ENCODE assay signal across 14 cellular contexts in genomic region chr16:15440852-15441251, GRCh38. TPM values are rescaled to one million over a fixed set of nuclear protein-coding genes. Genes with fewer than 3 reads are reported as not detected.
A peak's percentile ranks its signal among the peaks of the same experiment; 100 is the strongest.
DNase-seq lines count a peak whose midpoint lies in the region; ATAC-seq, FAIRE-seq and TF ChIP-seq lines count a peak whose summit lies in the region.
"Had no signal": no experiment of that assay in that cellular context is flagged by ENCODE, and none has a peak within 500 bp of the region (broad histone marks: within the 10 kb centered on the region; RNA-seq: fewer than 3 reads in every experiment).

No MANE protein-coding gene starts in this region.

- H3K9me3 Mint-ChIP-seq in progenitor cell of endocrine pancreas (ENCODE audit: low read depth), result peaks cover 4% of the 10 kb centered on the region
- peaks cover 0 to 4% of the 10 kb centered on the region in 2 donors for H3K9me3 Mint-ChIP-seq in activated T-cell treated with anti-CD3 and anti-CD28 coated beads, Interleukin-2, amount 50 U/mL, for 72 hours

- H3K27ac ChIP-seq in endothelial cell of umbilical vein (ENCODE audit: insufficient read depth, low read depth, low read length) (no peak overlapping the region), dorsolateral prefrontal cortex (no peak overlapping the region)

- no TSS peak for BruUV-seq in endothelial cell of umbilical vein (replicated peaks; lab: Mats Ljungman, UMichigan)

- TF ChIP-seq CTCF in endothelial cell of umbilical vein (IDR thresholded peaks at IDR 0.05; ENCODE audit: extremely low read depth in 1 of 2, insufficient read depth in 1 of 2, low read depth in 1 of 2, low read length in 2 of 2) (no peak), progenitor cell of endocrine pancreas (IDR thresholded peaks at IDR 0.05; ENCODE audit: unreplicated experiment) (no peak), dorsolateral prefrontal cortex (IDR thresholded peaks at IDR 0.05 in 54 of 56, conservative IDR thresholded peaks at IDR 0.05 in 2 of 56; ENCODE audit: low read depth in 1 of 56, partially characterized antibody in 56 of 56) (no peak)

- dilution Hi-C loops in endothelial cell of umbilical vein (cut with MboI; ENCODE audit: extremely low pct_ligation_motif_present, low sequenced_read_pairs), result no loop called here

- H3K4me1 ChIP-seq in endothelial cell of umbilical vein (ENCODE audit: control insufficient read depth, extremely low read depth, insufficient read depth, low read length), result peaks cover 3% of the 10 kb centered on the region

- peaks cover 5% of the 10 kb centered on the region for H3K27me3 Mint-ChIP-seq in progenitor cell of endocrine pancreas
- H3K27me3 Mint-ChIP-seq in activated T-cell treated with anti-CD3 and anti-CD28 coated beads, Interleukin-2, amount 50 U/mL, for 72 hours (ENCODE audit: low read depth), result peaks cover 5% of the 10 kb centered on the region

- H3K4me1 Mint-ChIP-seq in progenitor cell of endocrine pancreas (ENCODE audit: low read depth), result no peaks in the 10 kb centered on the region
- H3K4me1 Mint-ChIP-seq in activated T-cell treated with anti-CD3 and anti-CD28 coated beads, Interleukin-2, amount 50 U/mL, for 72 hours (ENCODE audit: low read depth), result peaks cover 2% of the 10 kb centered on the region

- no peak overlapping the region for H2AFZ ChIP-seq in endothelial cell of umbilical vein (ENCODE audit: low read depth, low read length)

- peak overlapping the region; percentile 78 for H3K27ac Mint-ChIP-seq in progenitor cell of endocrine pancreas
- H3K27ac Mint-ChIP-seq in activated T-cell treated with anti-CD3 and anti-CD28 coated beads, Interleukin-2, amount 50 U/mL, for 72 hours, result no peak overlapping the region
- H3K27ac Mint-ChIP-seq: CD4-positive, alpha-beta T cell had no signal

- no peaks in the 10 kb centered on the region for H4K20me1 ChIP-seq in endothelial cell of umbilical vein (replicated peaks; ENCODE audit: control insufficient read depth, extremely low read depth, insufficient read depth, low read length)

- CTCF ChIA-PET in endothelial cell of umbilical vein (lab: Charles Lee), result interaction anchor here (1.2 to 2.2 kb wide), 2 partner anchors 11 to 13 kb away, joined by 4 to 8 read pairs; no protein-coding TSS in a partner anchor

- H3K36me3 Mint-ChIP-seq in progenitor cell of endocrine pancreas (ENCODE audit: insufficient read depth), result peaks cover 2% of the 10 kb centered on the region
- peaks cover 4 to 5% of the 10 kb centered on the region in 2 donors for H3K36me3 Mint-ChIP-seq in activated T-cell treated with anti-CD3 and anti-CD28 coated beads, Interleukin-2, amount 50 U/mL, for 72 hours (ENCODE audit: insufficient read depth in 2 of 2)

- no peaks in the 10 kb centered on the region for H3K9me1 ChIP-seq in endothelial cell of umbilical vein (replicated peaks; ENCODE audit: control insufficient read depth, extremely low read depth, insufficient read depth, low read length)

- DNase-seq in Daoy (ENCODE audit: low read depth) (peak; percentile 76), RCC 7860 (ENCODE audit: low spot score) (peak; percentile 43), endothelial cell of umbilical vein (ENCODE audit: low read depth, low spot score) (peak; percentile 26), progenitor cell of endocrine pancreas (ENCODE audit: low spot score, unreplicated experiment) (no peak), dorsolateral prefrontal cortex (no peak), NCI-H146 (lab: John Stamatoyannopoulos, UW) (no peak)
- DNase-seq in activated CD4-positive, alpha-beta T cell treated with anti-CD3 and anti-CD28 coated beads for 4 hours, result no peak
- DNase-seq in activated T-cell treated with anti-CD3 and anti-CD28 coated beads, Interleukin-2, amount 50 U/mL, for 72 hours, result no peak
- DNase-seq: activated CD4-positive, alpha-beta T cell treated with anti-CD3 and anti-CD28 coated beads, Interleukin-2, amount 50 U/mL, for 4 hours; CD4-positive, alpha-beta T cell; effector CD4-positive, alpha-beta T cell; NCI-H1436 had no signal

- H3K9me3 ChIP-seq in endothelial cell of umbilical vein (replicated peaks; ENCODE audit: control insufficient read depth, insufficient read depth, low read length), result no peaks in the 10 kb centered on the region

- FAIRE-seq in RCC 7860 (lab: Jason Lieb, UNC) (no peak), endothelial cell of umbilical vein (lab: Jason Lieb, UNC) (peak; percentile 33)

- no peaks in the 10 kb centered on the region for H3K27me3 ChIP-seq in endothelial cell of umbilical vein (ENCODE audit: control insufficient read depth in 2 of 2, insufficient read depth in 2 of 2, low read length in 2 of 2)
- no peaks in the 10 kb centered on the region for H3K27me3 ChIP-seq in dorsolateral prefrontal cortex

- H3K4me3 Mint-ChIP-seq in progenitor cell of endocrine pancreas (ENCODE audit: low read depth), result no peak overlapping the region
- H3K4me3 Mint-ChIP-seq in activated T-cell treated with anti-CD3 and anti-CD28 coated beads, Interleukin-2, amount 50 U/mL, for 72 hours, result no peak overlapping the region
- H3K4me3 Mint-ChIP-seq: CD4-positive, alpha-beta T cell had no signal

- no peaks in the 10 kb centered on the region for H3K36me3 ChIP-seq in endothelial cell of umbilical vein (ENCODE audit: control insufficient read depth in 2 of 2, extremely low read depth in 1 of 2, insufficient read depth in 2 of 2, low read length in 2 of 2)

- TF ChIP-seq POLR2A in endothelial cell of umbilical vein (IDR thresholded peaks at IDR 0.05; ENCODE audit: low read depth, low read length), result no peak

- POLR2A ChIA-PET in endothelial cell of umbilical vein (lab: Charles Lee), result no interaction called here

- ATAC-seq in activated T-cell treated with anti-CD3 and anti-CD28 coated beads, Interleukin-2, amount 50 U/mL, for 72 hours (replicated peaks in 1 of 2), result no peak

- no peaks in the 10 kb centered on the region for H3K79me2 ChIP-seq in endothelial cell of umbilical vein (ENCODE audit: control insufficient read depth, insufficient read depth, low read length)

- intact Hi-C loops in endothelial cell of umbilical vein (cut with micrococcal nuclease), result no loop called here
- intact Hi-C loops in dorsolateral prefrontal cortex (cut with DNase I), result no loop called here

- H3K4me3 ChIP-seq in endothelial cell of umbilical vein (replicated peaks in 1 of 3; ENCODE audit: insufficient read depth in 1 of 3, low read depth in 1 of 3, low read length in 3 of 3), result no peak overlapping the region
- H3K4me3 ChIP-seq in dorsolateral prefrontal cortex, result no peak overlapping the region

- no peak overlapping the region for H3K4me2 ChIP-seq in endothelial cell of umbilical vein (ENCODE audit: insufficient read depth, low read length)

- no peak overlapping the region for H3K9ac ChIP-seq in endothelial cell of umbilical vein (replicated peaks; ENCODE audit: extremely low read depth, insufficient read depth, low read length)

TF ChIP-seq in endothelial cell of umbilical vein, 7 proteins besides CTCF, POLR2A, EP300 and RAD21:
- TF ChIP-seq MYC (IDR thresholded peaks at IDR 0.05; ENCODE audit: low read depth, low read length), result no peak
- TF ChIP-seq JUN (IDR thresholded peaks at IDR 0.05; ENCODE audit: borderline replicate concordance, insufficient read depth, insufficient read length, low read depth), result no peak
- peak; percentile 54 for TF ChIP-seq FOS (IDR thresholded peaks at IDR 0.05; ENCODE audit: borderline replicate concordance, insufficient read depth, low read length)
- no peak for TF ChIP-seq POLR2AphosphoS5 (IDR thresholded peaks at IDR 0.05; ENCODE audit: insufficient read depth, low read depth, low read length)
- no peak for TF ChIP-seq MAX (IDR thresholded peaks at IDR 0.05; ENCODE audit: insufficient read depth, insufficient read length)
- no peak for TF ChIP-seq GATA2 (IDR thresholded peaks at IDR 0.05; ENCODE audit: insufficient read depth, insufficient read length, low read depth, low read length)
- TF ChIP-seq EZH2 (IDR thresholded peaks at IDR 0.05; ENCODE audit: borderline replicate concordance, low read depth, low read length, severe bottlenecking), result no peak

RNA-seq across cellular contexts. Expression of gene BMERB1, which starts 6.5 kb away (rescaled TPM):
- total RNA-seq in Daoy (2014; rRNA removed; shearing (Covaris generic)), result 56.1 and 64.1 TPM in 2 replicates
- total RNA-seq in endothelial cell of umbilical vein (14.1 and 27.2 TPM in 2 replicates), progenitor cell of endocrine pancreas (13.5 and 16.1 TPM in 2 replicates), dorsolateral prefrontal cortex (100 to 1,000 TPM; 133 to 426 (median 283) TPM)
- 17.4 and 18.6 TPM in 2 replicates for polyA plus RNA-seq in endothelial cell of umbilical vein
- polyA plus RNA-seq in endothelial cell of umbilical vein (2011; cell fraction: cytosol; rRNA removed), result 17.5 and 18.0 TPM in 2 replicates
- 11.0 and 17.5 TPM in 2 replicates for polyA plus RNA-seq in endothelial cell of umbilical vein (2011; cell fraction: nucleus; rRNA removed)
- polyA plus RNA-seq in endothelial cell of umbilical vein (2012), result 10.2 and 17.4 TPM in 2 replicates
- polyA minus RNA-seq in endothelial cell of umbilical vein, result 18.5 and 18.6 TPM in 2 replicates
- polyA minus RNA-seq in endothelial cell of umbilical vein (2011; cell fraction: cytosol; rRNA and poly(A)+ RNA removed), result 4.0 TPM
- polyA minus RNA-seq in endothelial cell of umbilical vein (2011; cell fraction: nucleus; rRNA and poly(A)+ RNA removed), result 6.7 and 7.5 TPM in 2 replicates
- 10 to 100 TPM; 22.3 to 30.7 TPM for total RNA-seq in activated T-cell treated with anti-CD3 and anti-CD28 coated beads, Interleukin-2, amount 50 U/mL, for 72 hours

RNA-seq across cellular contexts. Expression of gene MPV17L, which starts 45.3 kb away (rescaled TPM):
- total RNA-seq in Daoy (2014; rRNA removed; shearing (Covaris generic)), result 0.09 and 0.97 TPM in 2 replicates
- total RNA-seq in endothelial cell of umbilical vein (0.22 and 0.32 TPM in 2 replicates), progenitor cell of endocrine pancreas (36.9 and 37.6 TPM in 2 replicates), dorsolateral prefrontal cortex (10 to 100 TPM in 103 of 120 experiments, 1 to 10 TPM in 17; 6.4 to 18.5 (median 13.0) TPM)
- polyA plus RNA-seq in endothelial cell of umbilical vein, result 0.06 and 0.18 TPM in 2 replicates
- polyA plus RNA-seq in endothelial cell of umbilical vein (2011; cell fraction: cytosol; rRNA removed), result 0.04 and 0.07 TPM in 2 replicates
- 0.01 and 0.11 TPM in 2 replicates for polyA plus RNA-seq in endothelial cell of umbilical vein (2011; cell fraction: nucleus; rRNA removed)
- polyA plus RNA-seq in endothelial cell of umbilical vein (2012), result 0.16 and 0.27 TPM in 2 replicates
- 0.19 and 1.9 TPM in 2 replicates for polyA minus RNA-seq in endothelial cell of umbilical vein
- polyA minus RNA-seq in endothelial cell of umbilical vein (2011; cell fraction: cytosol; rRNA and poly(A)+ RNA removed), result 9.6 TPM
- 0.05 TPM in 1 of 2 replicates, not detected in the other for polyA minus RNA-seq in endothelial cell of umbilical vein (2011; cell fraction: nucleus; rRNA and poly(A)+ RNA removed)
- under 1 TPM; 0.05 to 0.17 TPM for total RNA-seq in activated T-cell treated with anti-CD3 and anti-CD28 coated beads, Interleukin-2, amount 50 U/mL, for 72 hours
- total RNA-seq: CD4-positive, alpha-beta T cell; HT-29; myocyte had no signal

Comparison
In these comparisons a context has a peak if more than half of its experiments do, and no peak if none do; other contexts are left out.
1. DNase-seq: peak in Daoy (single experiment), RCC 7860 (single experiment) and endothelial cell of umbilical vein (single experiment); none in progenitor cell of endocrine pancreas (single experiment), dorsolateral prefrontal cortex (0 of 10), activated CD4-positive, alpha-beta T cell treated with anti-CD3 and anti-CD28 coated beads for 4 hours (0 of 2), activated T-cell treated with anti-CD3 and anti-CD28 coated beads, Interleukin-2, amount 50 U/mL, for 72 hours (0 of 2) and NCI-H146 (single experiment).